In genomic region chr5:98927242-98927987, GRCh38 we compare ENCODE assay signal across 8 cellular contexts. TPM values are rescaled to one million over a fixed set of nuclear protein-coding genes. Genes with fewer than 3 reads are reported as not detected.
DNase-seq lines count a peak whose midpoint lies in the region; ATAC-seq and TF ChIP-seq lines count a peak whose summit lies in the region.

No MANE protein-coding gene starts in this region.

- no peak for TF ChIP-seq CTCF in OCI-LY3 (IDR thresholded peaks at IDR 0.05; ENCODE audit: low read depth, low read length)
- no peak for TF ChIP-seq CTCF in gastroesophageal sphincter (IDR thresholded peaks at IDR 0.05)
- no peak for TF ChIP-seq CTCF in progenitor cell of endocrine pancreas (IDR thresholded peaks at IDR 0.05; ENCODE audit: unreplicated experiment)

- no peak overlapping the region for H2AFZ ChIP-seq in OCI-LY3 (ENCODE audit: low read depth, low read length)

- H3K9me3 Mint-ChIP-seq in progenitor cell of endocrine pancreas (ENCODE audit: low read depth) = no peaks in the 10 kb centered on the region

- H3K4me3 Mint-ChIP-seq in progenitor cell of endocrine pancreas (ENCODE audit: low read depth) = peak overlapping the region; percentile 91

- H3K4me3 ChIP-seq in OCI-LY3 (ENCODE audit: low read length) (peak overlapping the region; percentile 95), gastroesophageal sphincter (peak overlapping the region; percentile 75 to 86), urinary bladder (ENCODE audit: low read depth, low read length) (peak overlapping the region; percentile 81)

- H3K27ac ChIP-seq in OCI-LY3 (ENCODE audit: low read length) (peak overlapping the region; percentile 82), gastroesophageal sphincter (peak overlapping the region; percentile 98 to 100 (median 99)), urinary bladder (ENCODE audit: low read depth) (peak overlapping the region; percentile 99)

- H3K36me3 ChIP-seq in OCI-LY3 (replicated peaks; ENCODE audit: low read depth, low read length) = peaks cover 18% of the 10 kb centered on the region
- H3K36me3 ChIP-seq in gastroesophageal sphincter = peaks cover 0 to 34% of the 10 kb centered on the region in 2 donors
- H3K36me3 ChIP-seq in urinary bladder (ENCODE audit: insufficient read depth) = peaks cover 4% of the 10 kb centered on the region

- H3K79me2 ChIP-seq in OCI-LY3 (ENCODE audit: low read length) = peaks cover 83% of the 10 kb centered on the region

- WGBS in gastroesophageal sphincter (ENCODE audit: low coverage in 1 of 2), 2 donors = 0 to 1% methylated on average over 14 of the region's 14 CpGs
- under 1% methylated on average over 14 of the region's 14 CpGs for WGBS in urinary bladder

- ATAC-seq in HG02884 (IDR thresholded peaks at IDR 0.05; ENCODE audit: unreplicated experiment) (peak; percentile 19), gastroesophageal sphincter (no peak)

- H3K27ac Mint-ChIP-seq in progenitor cell of endocrine pancreas = peak overlapping the region; percentile 97

- no peak for TF ChIP-seq EP300 in gastroesophageal sphincter (IDR thresholded peaks at IDR 0.05)

- H4K20me1 ChIP-seq in OCI-LY3 (ENCODE audit: insufficient read depth, low read length) = peaks cover 24% of the 10 kb centered on the region

- TF ChIP-seq POLR2A in gastroesophageal sphincter (IDR thresholded peaks at IDR 0.05) = peak; percentile 19 to 27

- peaks cover 20% of the 10 kb centered on the region for H3K4me1 Mint-ChIP-seq in progenitor cell of endocrine pancreas (ENCODE audit: low read depth)

- H3K36me3 Mint-ChIP-seq in progenitor cell of endocrine pancreas (ENCODE audit: insufficient read depth) = peaks cover 10% of the 10 kb centered on the region

- H3K27me3 ChIP-seq in OCI-LY3 (ENCODE audit: low read depth, low read length) = no peaks in the 10 kb centered on the region
- no peaks in the 10 kb centered on the region for H3K27me3 ChIP-seq in gastroesophageal sphincter

- DNase-seq in NCI-H2171 treated with DMSO at 0.1 percent for 48 hours (lab: John Stamatoyannopoulos, UW) = peak; percentile 2
- DNase-seq in NCI-H2171 (lab: John Stamatoyannopoulos, UW) = no peak
- DNase-seq in activated T-helper 9 cell treated with anti-CD3 and anti-CD28 coated beads, Interleukin-2, amount 50 U/mL, for 16 hours (ENCODE audit: low read depth) = peak; percentile 44
- DNase-seq in progenitor cell of endocrine pancreas (ENCODE audit: low spot score, unreplicated experiment) = no peak

- H3K9me3 ChIP-seq in OCI-LY3 (ENCODE audit: insufficient read depth, low read length) (no peaks in the 10 kb centered on the region), gastroesophageal sphincter (no peaks in the 10 kb centered on the region)

- peak overlapping the region; percentile 90 for H3K4me2 ChIP-seq in OCI-LY3 (ENCODE audit: low read length)

- H3K9ac ChIP-seq in OCI-LY3 (ENCODE audit: low read length) = peak overlapping the region; percentile 93

- peaks cover 16% of the 10 kb centered on the region for H3K4me1 ChIP-seq in OCI-LY3 (ENCODE audit: low read length)
- H3K4me1 ChIP-seq in gastroesophageal sphincter = peaks cover 2 to 73% (median 5%) of the 10 kb centered on the region in 3 donors
- H3K4me1 ChIP-seq in urinary bladder (ENCODE audit: insufficient read depth) = no peaks in the 10 kb centered on the region

- no peaks in the 10 kb centered on the region for H3K27me3 Mint-ChIP-seq in progenitor cell of endocrine pancreas

RNA-seq across cellular contexts. Expression of gene CHD1, which starts 1.4 kb away (rescaled TPM):
- 10 to 100 TPM; 22.7 to 58.1 (median 48.2) TPM for total RNA-seq in gastroesophageal sphincter
- total RNA-seq in progenitor cell of endocrine pancreas = 61.0 and 62.7 TPM in 2 replicates
- 146 TPM for total RNA-seq in urinary bladder
- polyA plus RNA-seq in urinary bladder = 13.0 TPM

Comparison
In these comparisons a context has a peak if more than half of its experiments do, and no peak if none do; other contexts are left out.
1. DNase-seq: peak in NCI-H2171 treated with DMSO at 0.1 percent for 48 hours (single experiment) and activated T-helper 9 cell treated with anti-CD3 and anti-CD28 coated beads, Interleukin-2, amount 50 U/mL, for 16 hours (single experiment); none in NCI-H2171 (single experiment) and progenitor cell of endocrine pancreas (single experiment).
2. Peak in every context shown above with its lines, with median percentiles within 50 percentile points of each other: H3K27ac ChIP-seq and H3K4me3 ChIP-seq.